In genomic region chr1:149646360-149647017, GRCh38 we compare ENCODE assay signal across 8 cellular contexts.
A peak's percentile ranks its signal among the peaks of the same experiment; 100 is the strongest.
DNase-seq lines count a peak whose midpoint lies in the region; ATAC-seq and TF ChIP-seq lines count a peak whose summit lies in the region.
"Not testable (repeated sequence)": the region's sequence is repeated elsewhere in the genome, so short reads cannot be mapped to it uniquely, and the experiment has no call there.

No MANE protein-coding gene starts in this region.

- H3K36me3 ChIP-seq in colonic mucosa; heart right ventricle; lung (ENCODE audit: control insufficient read depth in 2 of 2, insufficient read depth in 2 of 2, low read length in 2 of 2); tibial nerve: not testable (repeated sequence)

- DNase-seq in DMS114 treated with DMSO at 0.1 percent for 48 hours (lab: John Stamatoyannopoulos, UW; ENCODE audit: unreplicated experiment) (peak; percentile 25), RPMI7951 (ENCODE audit: low read depth) (peak; percentile 14), colonic mucosa (peak; percentile 33), lung (ENCODE audit: low spot score) (peak; percentile 28), retina (peak; percentile 75)
- peak; percentile 4 for DNase-seq in activated effector memory CD4-positive, alpha-beta T cell treated with Interleukin-2 at 50 U/mL for 16 hours
- not testable (repeated sequence) for DNase-seq in heart right ventricle; tibial nerve (ENCODE audit: low spot score in 2 of 2)

- not testable (repeated sequence) for H3K9me3 ChIP-seq in colonic mucosa; heart right ventricle; lung (ENCODE audit: control insufficient read depth in 2 of 2, insufficient read depth in 1 of 2, low read length in 1 of 2); tibial nerve

- intact Hi-C loops in colonic mucosa (cut with DNase I); heart right ventricle (cut with DNase I): not testable (repeated sequence)

- H3K4me1 ChIP-seq in colonic mucosa; heart right ventricle; lung (ENCODE audit: control insufficient read depth in 2 of 2, insufficient read depth in 2 of 2, low read length in 2 of 2); tibial nerve: not testable (repeated sequence)

- peak in 4 of 8 donors; percentile 30 to 49 (median 46) for ATAC-seq in heart right ventricle
- ATAC-seq in lung (ENCODE audit: insufficient read depth, low FRiP score) = peak; percentile 34

- H3K27me3 ChIP-seq in colonic mucosa; heart right ventricle; lung (ENCODE audit: control insufficient read depth, insufficient read depth); tibial nerve: not testable (repeated sequence)

- peak overlapping the region; percentile 30 for H3K4me3 ChIP-seq in colonic mucosa
- H3K4me3 ChIP-seq in heart right ventricle = peak overlapping the region in 8 of 10 donors; percentile 12 to 49 (median 42)
- peak overlapping the region; percentile 13 for H3K4me3 ChIP-seq in lung
- peak overlapping the region; percentile 7 to 50 (median 44) for H3K4me3 ChIP-seq in tibial nerve

- not testable (repeated sequence) for TF ChIP-seq EP300 in tibial nerve (IDR thresholded peaks at IDR 0.05)

- not testable (repeated sequence) for H3K27ac ChIP-seq in colonic mucosa; heart right ventricle; lung (ENCODE audit: low read depth in 1 of 2, low read length in 1 of 2)
- H3K27ac ChIP-seq in tibial nerve = peak overlapping the region in 2 of 4 donors; percentile 10 to 44

- not testable (repeated sequence) for TF ChIP-seq POLR2A in tibial nerve (IDR thresholded peaks at IDR 0.05)

- not testable (repeated sequence) for TF ChIP-seq CTCF in colonic mucosa (IDR thresholded peaks at IDR 0.05); heart right ventricle (IDR thresholded peaks at IDR 0.05); lung (IDR thresholded peaks at IDR 0.05; ENCODE audit: control extremely low read depth, extremely low read depth); tibial nerve (IDR thresholded peaks at IDR 0.05)

- WGBS in heart right ventricle, 2 donors = 2 to 6% methylated on average over 22 to 28 of the region's 37 CpGs
- 0 to 2% methylated on average over 22 to 28 of the region's 37 CpGs for WGBS in lung, 2 donors
- WGBS in tibial nerve, 2 donors = 10 to 27% methylated on average over 2 to 7 of the region's 37 CpGs

- peak overlapping the region in 1 of 2 donors; percentile 24 for H3K9ac ChIP-seq in colonic mucosa (ENCODE audit: low read depth in 2 of 2, low read length in 2 of 2)
